ENCODE assay signal across 8 cellular contexts in the genomic region with DNA sequence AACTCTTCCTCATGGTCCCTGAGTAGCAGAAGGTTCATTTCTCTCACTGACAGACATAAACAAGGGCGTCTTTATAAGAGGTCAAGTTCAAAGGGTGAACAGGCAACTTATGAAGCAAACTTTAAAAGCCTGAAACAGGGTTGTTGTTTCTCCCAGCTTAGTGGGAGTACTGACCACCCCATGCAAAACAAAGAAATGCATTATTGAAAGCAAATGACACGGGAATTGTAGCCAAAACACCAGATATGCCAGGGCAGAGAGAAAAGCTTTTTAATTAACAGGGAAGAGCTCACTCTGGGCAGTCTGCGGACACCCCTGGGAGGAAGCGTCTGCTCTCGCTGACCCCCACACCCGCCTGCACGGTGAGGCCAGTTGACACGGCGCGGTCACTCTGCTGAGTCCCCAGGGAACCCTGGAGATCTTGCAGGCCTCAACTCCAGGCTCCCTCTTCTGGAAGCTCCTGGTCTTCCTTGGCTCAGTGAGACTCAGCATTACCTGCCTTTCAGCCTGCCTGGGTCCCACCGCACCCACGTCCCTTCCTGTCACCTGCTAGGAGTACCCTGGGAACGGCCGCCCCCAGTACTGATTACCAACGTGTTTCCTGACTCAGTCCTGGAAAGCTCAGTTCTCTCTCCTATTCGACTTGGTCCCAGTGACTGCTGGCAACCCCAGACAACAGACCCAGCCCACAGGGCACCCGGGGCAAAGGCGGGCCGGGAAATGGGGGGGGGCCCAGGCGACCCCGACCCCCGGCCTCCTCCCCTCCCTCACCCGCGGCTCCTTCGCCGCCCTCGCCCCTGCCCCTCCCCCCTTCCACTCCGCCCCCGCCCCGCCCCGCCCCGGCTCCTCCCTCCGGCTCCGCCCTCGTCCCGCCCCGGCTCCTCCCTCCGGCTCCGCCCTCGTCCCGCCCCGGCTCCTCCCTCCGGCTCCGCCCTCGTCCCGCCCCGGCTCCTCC. TPM values are rescaled to one million over a fixed set of nuclear protein-coding genes. Genes with fewer than 3 reads are reported as not detected.
DNase-seq lines count a peak whose midpoint lies in the region; ATAC-seq and TF ChIP-seq lines count a peak whose summit lies in the region.

No MANE protein-coding gene starts in this region.

- peak overlapping the region; percentile 71 for H3K9ac ChIP-seq in endocrine pancreas (ENCODE audit: control insufficient read depth, insufficient read depth, low read length)

- ATAC-seq in lower lobe of right lung, result peak; percentile 29 to 50

- H3K27ac ChIP-seq in lower lobe of right lung, result peak overlapping the region; percentile 72

- no peaks in the 10 kb centered on the region for H3K36me3 ChIP-seq in endocrine pancreas (ENCODE audit: control insufficient read depth, insufficient read depth, low read length)
- peaks cover 19% of the 10 kb centered on the region for H3K36me3 ChIP-seq in lower lobe of right lung

- peak overlapping the region; percentile 36 for H3K4me3 ChIP-seq in endocrine pancreas (ENCODE audit: control insufficient read depth, insufficient read depth, low read length)
- peak overlapping the region; percentile 52 for H3K4me3 ChIP-seq in lower lobe of right lung

- no peaks in the 10 kb centered on the region for H3K4me1 ChIP-seq in endocrine pancreas (ENCODE audit: control insufficient read depth, insufficient read depth, low read length)
- H3K4me1 ChIP-seq in lower lobe of right lung, result peaks cover 16% of the 10 kb centered on the region

- TF ChIP-seq CTCF in lower lobe of right lung (IDR thresholded peaks at IDR 0.05), result peak; percentile 25

- no peaks in the 10 kb centered on the region for H3K27me3 ChIP-seq in endocrine pancreas (ENCODE audit: control insufficient read depth, insufficient read depth, low read length)
- no peaks in the 10 kb centered on the region for H3K27me3 ChIP-seq in lower lobe of right lung (ENCODE audit: low read depth)

- H3K9me3 ChIP-seq in endocrine pancreas (ENCODE audit: control insufficient read depth, low read length) (no peaks in the 10 kb centered on the region), lower lobe of right lung (no peaks in the 10 kb centered on the region)

- DNase-seq in NCI-H2081 (lab: John Stamatoyannopoulos, UW) (peak; percentile 26 to 48), NCI-H2081 treated with DMSO at 0.1 percent for 48 hours (lab: John Stamatoyannopoulos, UW) (no peak), NCI-H1092 (lab: John Stamatoyannopoulos, UW) (peak; percentile 15), UCSD-AML1 (lab: John Stamatoyannopoulos, UW; ENCODE audit: unreplicated experiment) (peak; percentile 46), lower lobe of right lung (peak; percentile 76), superior temporal gyrus (ENCODE audit: extremely low spot score) (peak; percentile 71), amniotic stem cell (lab: John Stamatoyannopoulos, UW) (no peak)

- intact Hi-C loops in lower lobe of right lung (cut with DNase I), result no loop called here

RNA-seq across cellular contexts. Expression of a gene that starts 1.0 kb away (rescaled TPM):
- total RNA-seq in lower lobe of right lung, result 20.3 TPM

RNA-seq across cellular contexts. Expression of a gene that starts 15.2 kb away (rescaled TPM):
- total RNA-seq in lower lobe of right lung, result 17.9 TPM

RNA-seq across cellular contexts. Expression of a gene that starts 38.4 kb away (rescaled TPM):
- 106 TPM for total RNA-seq in lower lobe of right lung

RNA-seq across cellular contexts. Expression of a gene that starts 52.5 kb away (rescaled TPM):
- not detected for total RNA-seq in lower lobe of right lung

Comparison
In these comparisons a context has a peak if more than half of its experiments do, and no peak if none do; other contexts are left out.
1. DNase-seq: peak in NCI-H2081 (2 of 2), NCI-H1092 (single experiment), UCSD-AML1 (single experiment), lower lobe of right lung (single experiment) and superior temporal gyrus (single experiment); none in NCI-H2081 treated with DMSO at 0.1 percent for 48 hours (single experiment) and amniotic stem cell (single experiment).